In the genomic region with DNA sequence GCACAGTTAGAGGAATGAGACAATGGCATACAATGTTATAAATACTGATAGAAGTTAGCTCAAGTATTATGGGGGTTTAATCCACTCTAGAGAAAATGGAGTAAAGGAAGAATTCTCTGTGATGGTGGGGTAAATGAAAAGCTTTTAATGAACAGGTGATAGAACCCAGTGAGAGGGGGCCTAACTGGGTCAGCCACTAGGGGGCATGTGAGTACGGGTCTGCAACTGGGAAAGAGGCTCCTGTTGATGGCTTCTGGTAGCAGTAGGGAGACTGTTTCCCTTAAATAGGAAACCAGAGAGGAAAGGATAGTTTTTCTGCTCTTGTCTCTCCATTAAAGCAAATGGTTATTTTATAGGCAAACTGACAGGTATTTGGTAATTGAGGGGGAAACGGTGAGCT, we compare ENCODE assay signal across 11 cellular contexts.
A peak's percentile ranks its signal among the peaks of the same experiment; 100 is the strongest.
DNase-seq lines count a peak whose midpoint lies in the region; ATAC-seq, FAIRE-seq and TF ChIP-seq lines count a peak whose summit lies in the region.
"Had no signal": no experiment of that assay in that cellular context is flagged by ENCODE, and none has a peak within 500 bp of the region (broad histone marks: within the 10 kb centered on the region; RNA-seq: fewer than 3 reads in every experiment).

No MANE protein-coding gene starts in this region.

- no peak for ATAC-seq in aorta (ENCODE audit: low FRiP score)
- ATAC-seq: T-cell had no signal

- POLR2A ChIA-PET in A673 (lab: Charles Lee; ENCODE audit: low non-redundant PET), result no interaction called here

- H3K9me3 Mint-ChIP-seq in endodermal cell, result peaks cover 31% of the 10 kb centered on the region
- H3K9me3 Mint-ChIP-seq: activated T-helper 2 cell treated with anti-CD3 and anti-CD28 coated beads, Interferon-gamma antibody, Interleukin-2, Interleukin-4, amounts not matched to agents 10 μg/mL and 5 μg/mL and 100 μg/mL, durations not matched to agents 14 hours and 24 hours and 36 hours; T-cell had no signal

- TF ChIP-seq CTCF in A673 (conservative IDR thresholded peaks at IDR 0.05; ENCODE audit: low read depth, low read length) (peak; percentile 77), endodermal cell (conservative IDR thresholded peaks at IDR 0.05) (peak; percentile 81), vagina (IDR thresholded peaks at IDR 0.05) (no peak)

- no peak overlapping the region for H3K4me3 Mint-ChIP-seq in endodermal cell
- H3K4me3 Mint-ChIP-seq: T-cell had no signal

- H3K27me3 ChIP-seq in A673 (replicated peaks; ENCODE audit: insufficient read depth, low read depth, low read length, poor library complexity) (no peaks in the 10 kb centered on the region), endodermal cell (ENCODE audit: control insufficient read depth, insufficient read depth, low read length, poor library complexity, severe bottlenecking) (no peaks in the 10 kb centered on the region), vagina (no peaks in the 10 kb centered on the region), aorta (ENCODE audit: control insufficient read depth in 1 of 2, insufficient read depth in 2 of 2, low read length in 1 of 2) (no peaks in the 10 kb centered on the region)

- no peaks in the 10 kb centered on the region for H3K27me3 Mint-ChIP-seq in endodermal cell (ENCODE audit: insufficient read depth)

- BruUV-seq in A673 (replicated peaks; lab: Mats Ljungman, UMichigan), result no TSS peak

- peak; percentile 37 for DNase-seq in A673 (ENCODE audit: low spot score)
- peak; percentile 57 for DNase-seq in ELF-1 (ENCODE audit: low read depth, low spot score)
- DNase-seq in NCI-H146 treated with DMSO at 0.1 percent for 48 hours (lab: John Stamatoyannopoulos, UW; ENCODE audit: unreplicated experiment), result peak; percentile 19
- DNase-seq in endodermal cell, result peak; percentile 82
- DNase-seq in vagina (ENCODE audit: extremely low spot score in 2 of 2), result no peak
- no peak for DNase-seq in HTR-8/SVneo (ENCODE audit: insufficient read length, low spot score)
- DNase-seq in GM19240 (ENCODE audit: insufficient read length, low spot score), result no peak
- DNase-seq in aorta, result no peak
- DNase-seq: NCI-H2171 had no signal

- 58% methylated on average over 2 of the region's 2 CpGs; no CpG with 5 or more reads in 1 of the 2 experiments for WGBS in endodermal cell (ENCODE audit: insufficient coverage in 1 of 2, insufficient read length in 1 of 2), 2 experiments
- 37 to 44% methylated on average over 2 of the region's 2 CpGs for WGBS in aorta, 2 donors

- H3K4me1 ChIP-seq in A673 (ENCODE audit: insufficient read depth, low read length, poor library complexity, severe bottlenecking) (no peaks in the 10 kb centered on the region), endodermal cell (ENCODE audit: control insufficient read depth, insufficient read depth, low read length) (no peaks in the 10 kb centered on the region), vagina (no peaks in the 10 kb centered on the region), aorta (ENCODE audit: control insufficient read depth in 1 of 2, insufficient read depth in 2 of 2, low read length in 2 of 2) (no peaks in the 10 kb centered on the region)

- H3K9ac ChIP-seq in endodermal cell (ENCODE audit: extremely low read depth, low read length, poor library complexity, severe bottlenecking), result no peak overlapping the region

- no peaks in the 10 kb centered on the region for H3K9me3 ChIP-seq in A673 (ENCODE audit: low read depth, low read length, poor library complexity, severe bottlenecking)
- no peaks in the 10 kb centered on the region for H3K9me3 ChIP-seq in endodermal cell (ENCODE audit: control insufficient read depth, low read length)
- H3K9me3 ChIP-seq in vagina, result no peaks in the 10 kb centered on the region
- no peaks in the 10 kb centered on the region for H3K9me3 ChIP-seq in aorta (ENCODE audit: control insufficient read depth, low read length)

- H3K36me3 ChIP-seq in A673 (ENCODE audit: insufficient read depth, low read length, poor library complexity, severe bottlenecking) (no peaks in the 10 kb centered on the region), endodermal cell (ENCODE audit: control insufficient read depth, insufficient read depth, low read length) (no peaks in the 10 kb centered on the region), vagina (no peaks in the 10 kb centered on the region), aorta (ENCODE audit: control insufficient read depth in 1 of 2, insufficient read depth in 2 of 2, low read length in 1 of 2) (no peaks in the 10 kb centered on the region)

- no peaks in the 10 kb centered on the region for H3K36me3 Mint-ChIP-seq in endodermal cell (ENCODE audit: low read depth)
- H3K36me3 Mint-ChIP-seq: T-cell had no signal

- H3K4me1 Mint-ChIP-seq in endodermal cell, result no peaks in the 10 kb centered on the region
- H3K4me1 Mint-ChIP-seq: T-cell had no signal

- H3K27ac Mint-ChIP-seq in endodermal cell, result no peak overlapping the region
- H3K27ac Mint-ChIP-seq: activated T-helper 2 cell treated with anti-CD3 and anti-CD28 coated beads, Interferon-gamma antibody, Interleukin-2, Interleukin-4, amounts not matched to agents 10 μg/mL and 5 μg/mL and 100 μg/mL, durations not matched to agents 14 hours and 24 hours and 36 hours; T-cell had no signal

- H3K4me3 ChIP-seq in A673 (ENCODE audit: low read depth, low read length, poor library complexity, severe bottlenecking) (no peak overlapping the region), endodermal cell (ENCODE audit: low read length) (no peak overlapping the region), vagina (no peak overlapping the region), aorta (ENCODE audit: low read length in 2 of 2) (no peak overlapping the region)

- TF ChIP-seq POLR2A in vagina (IDR thresholded peaks at IDR 0.05), result no peak

- no peak overlapping the region for H3K27ac ChIP-seq in A673 (ENCODE audit: low read depth, low read length, poor library complexity, severe bottlenecking)
- no peak overlapping the region for H3K27ac ChIP-seq in endodermal cell (ENCODE audit: low read depth, low read length)
- no peak overlapping the region for H3K27ac ChIP-seq in vagina
- no peak overlapping the region for H3K27ac ChIP-seq in aorta (ENCODE audit: low read depth in 1 of 2, low read length in 2 of 2)

- no peak for FAIRE-seq in HTR-8/SVneo (lab: Jason Lieb, UNC)

- CTCF ChIA-PET in A673 (lab: Charles Lee), result interaction anchor here (0.5 kb wide), 1 partner anchor 36 kb away, joined by 8 read pairs; no protein-coding TSS in a partner anchor

- intact Hi-C loops in A673 (cut with micrococcal nuclease; ENCODE audit: unreplicated experiment) (no loop called here), vagina (cut with DNase I) (no loop called here), aorta (cut with DNase I) (no loop called here)

Comparison
In these comparisons a context has a peak if more than half of its experiments do, and no peak if none do; other contexts are left out.
1. DNase-seq: peak in A673 (single experiment), ELF-1 (single experiment), NCI-H146 treated with DMSO at 0.1 percent for 48 hours (single experiment) and endodermal cell (single experiment); none in vagina (0 of 2), HTR-8/SVneo (single experiment), GM19240 (single experiment) and aorta (0 of 2).
2. CTCF ChIP-seq: peak in A673 (single experiment) and endodermal cell (single experiment); none in vagina (0 of 3).